In the genomic region with DNA sequence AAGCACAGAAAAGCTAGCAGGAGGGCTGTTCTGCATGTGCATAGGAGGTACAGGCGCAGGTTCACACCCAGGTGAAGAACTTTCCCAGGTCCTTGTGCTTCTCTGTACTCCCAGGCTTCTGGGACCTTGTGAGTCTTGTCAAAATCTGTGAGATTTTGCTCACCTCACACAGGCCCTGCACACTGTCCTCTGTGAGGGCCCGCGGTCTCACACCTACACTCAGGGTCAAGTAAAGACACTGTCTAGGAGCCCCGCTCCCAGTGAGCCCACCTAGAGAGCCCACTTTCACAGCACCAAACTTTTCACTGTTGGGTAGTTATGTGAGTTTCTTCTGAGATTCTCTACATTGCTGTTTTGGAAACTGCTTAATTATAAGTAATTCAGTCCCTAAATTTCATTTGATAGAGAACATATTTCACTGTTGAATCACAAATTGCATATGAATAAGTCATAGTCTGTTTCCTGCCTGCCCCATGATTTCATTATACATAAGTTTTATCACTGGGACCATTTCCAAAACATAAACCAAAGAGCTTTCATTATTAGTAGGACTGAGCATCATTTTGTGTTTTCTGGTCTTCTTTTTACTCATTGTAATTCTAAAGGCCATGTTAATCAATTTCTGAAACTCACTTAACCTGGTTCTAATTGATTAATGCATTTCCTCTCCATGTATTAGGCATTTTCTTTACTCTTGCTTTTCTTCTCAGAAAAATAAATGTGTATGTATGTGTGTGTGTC, we compare ENCODE assay signal across 8 cellular contexts.
DNase-seq lines count a peak whose midpoint lies in the region; ATAC-seq and TF ChIP-seq lines count a peak whose summit lies in the region.
"Had no signal": no experiment of that assay in that cellular context is flagged by ENCODE, and none has a peak within 500 bp of the region (broad histone marks: within the 10 kb centered on the region; RNA-seq: fewer than 3 reads in every experiment).

No MANE protein-coding gene starts in this region.

- in situ Hi-C loops in astrocyte of the spinal cord (cut with HindIII; ENCODE audit: low sequenced_read_pairs) = no loop called here

- peak; percentile 67 for DNase-seq in astrocyte of the spinal cord (ENCODE audit: low read depth, low spot score)
- peak in 1 of 2 donors; percentile 2 for DNase-seq in stimulated activated naive CD8-positive, alpha-beta T cell treated with anti-CD3 and anti-CD28 coated beads, Interleukin-15, amount 100 ng/mL, for 72 hours
- no peak for DNase-seq in activated CD4-positive, alpha-beta T cell treated with anti-CD3 and anti-CD28 coated beads for 4 hours
- DNase-seq in NK-92 treated with Interleukin-12 subunit alpha and Interleukin-12 subunit beta, amount 100 ng/mL, for 24 hours (lab: John Stamatoyannopoulos, UW) = no peak
- DNase-seq in NCI-H82 (lab: John Stamatoyannopoulos, UW) = no peak
- DNase-seq: effector memory CD4-positive, alpha-beta T cell had no signal

- ATAC-seq in GM19328 (IDR thresholded peaks at IDR 0.05; ENCODE audit: unreplicated experiment) (peak; percentile 52), HG03060 (IDR thresholded peaks at IDR 0.05; ENCODE audit: low read depth, unreplicated experiment) (peak; percentile 81)
- peak; percentile 83 for ATAC-seq in stimulated activated naive CD8-positive, alpha-beta T cell treated with anti-CD3 and anti-CD28 coated beads, Interleukin-15, amount 100 ng/mL, for 72 hours

- peaks cover 8 to 9% of the 10 kb centered on the region in 2 donors for H3K9me3 Mint-ChIP-seq in stimulated activated naive CD8-positive, alpha-beta T cell treated with anti-CD3 and anti-CD28 coated beads, Interleukin-15, amount 100 ng/mL, for 72 hours

- H3K4me3 ChIP-seq in astrocyte of the spinal cord (ENCODE audit: low read depth, low read length) = no peak overlapping the region

- H3K4me3 Mint-ChIP-seq in stimulated activated naive CD8-positive, alpha-beta T cell treated with anti-CD3 and anti-CD28 coated beads, Interleukin-15, amount 100 ng/mL, for 72 hours = no peak overlapping the region

- H3K27ac Mint-ChIP-seq in stimulated activated naive CD8-positive, alpha-beta T cell treated with anti-CD3 and anti-CD28 coated beads, Interleukin-15, amount 100 ng/mL, for 72 hours = peak overlapping the region; percentile 52 to 76

- no peak for TF ChIP-seq CTCF in astrocyte of the spinal cord (IDR thresholded peaks at IDR 0.05; ENCODE audit: low read depth, low read length)

- no peaks in the 10 kb centered on the region for H3K27me3 Mint-ChIP-seq in stimulated activated naive CD8-positive, alpha-beta T cell treated with anti-CD3 and anti-CD28 coated beads, Interleukin-15, amount 100 ng/mL, for 72 hours

- H3K4me1 Mint-ChIP-seq in stimulated activated naive CD8-positive, alpha-beta T cell treated with anti-CD3 and anti-CD28 coated beads, Interleukin-15, amount 100 ng/mL, for 72 hours = peaks cover 6% of the 10 kb centered on the region
